ENCODE assay signal across 1 cellular context in the genomic region with DNA sequence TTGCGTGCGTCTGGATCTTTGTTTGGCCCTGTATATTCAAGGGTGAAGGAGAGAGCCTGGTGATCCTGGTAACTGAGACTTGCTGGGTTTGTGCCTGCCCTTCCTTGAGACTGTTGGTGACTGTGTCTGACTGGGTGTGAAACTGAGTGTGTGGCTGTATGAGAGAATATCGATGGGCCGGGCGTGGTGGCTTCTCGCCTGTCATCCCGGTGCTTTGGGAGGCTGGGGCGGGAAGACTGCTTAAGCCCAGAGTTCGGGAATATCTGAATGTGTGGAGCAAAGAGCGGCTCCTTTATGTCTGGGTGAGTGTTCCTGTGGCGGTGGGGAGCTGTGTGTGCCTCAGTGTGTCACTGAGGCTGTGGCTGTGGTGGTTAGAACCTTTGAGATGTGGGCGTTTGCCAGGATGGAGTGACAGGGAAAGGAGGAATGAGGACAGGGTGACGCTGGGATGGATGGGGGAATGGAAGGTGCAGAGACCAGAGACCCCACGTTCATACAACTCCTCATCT.
TF ChIP-seq lines count a peak whose summit lies in the region.

No MANE protein-coding gene starts in this region.

TF ChIP-seq in HepG2, 621 proteins besides CTCF, POLR2A, EP300 and RAD21 (continued from another document and continues in another):
- TF ChIP-seq MED8 (CRISPR knock-in tag; IDR thresholded peaks at IDR 0.05; ENCODE audit: insufficient replicate concordance) (no peak), ADNP (CRISPR knock-in tag; IDR thresholded peaks at IDR 0.05) (no peak), ZNF264 (CRISPR knock-in tag; IDR thresholded peaks at IDR 0.05) (no peak), NFKBIZ (CRISPR knock-in tag; IDR thresholded peaks at IDR 0.05) (no peak), MXI1 (IDR thresholded peaks at IDR 0.05; ENCODE audit: borderline replicate concordance, low read depth, low read length) (no peak), MTF2 (CRISPR knock-in tag; IDR thresholded peaks at IDR 0.05; ENCODE audit: borderline replicate concordance) (0 out of 2 replicates have a peak, but pooled peaks have one; percentile 2), IKZF4 (CRISPR knock-in tag; IDR thresholded peaks at IDR 0.05; ENCODE audit: borderline replicate concordance, low read depth, not compliant biosample characterization) (no peak), ZNF331 (CRISPR knock-in tag; IDR thresholded peaks at IDR 0.05) (no peak), ZBTB3 (CRISPR knock-in tag; IDR thresholded peaks at IDR 0.05; ENCODE audit: borderline replicate concordance, low read depth) (no peak; the same call in 1 of the 2 replicates), BRCA1 (CRISPR knock-in tag; IDR thresholded peaks at IDR 0.05) (no peak), ARNTL (CRISPR knock-in tag; IDR thresholded peaks at IDR 0.05) (0 out of 2 replicates have a peak, but pooled peaks have one; percentile 32), SYNCRIP (IDR thresholded peaks at IDR 0.05; ENCODE audit: insufficient read depth, low read depth, low read length) (no peak), XRCC5 (optimal IDR thresholded peaks at IDR 0.05; ENCODE audit: low read length) (peak; percentile 1), JUN (CRISPR knock-in tag; IDR thresholded peaks at IDR 0.05) (0 out of 2 replicates have a peak, but pooled peaks have one; percentile 28), ZNF644 (CRISPR knock-in tag; IDR thresholded peaks at IDR 0.05; ENCODE audit: low read depth) (no peak), NR2F1 (CRISPR knock-in tag; IDR thresholded peaks at IDR 0.05) (no peak), SIN3A (IDR thresholded peaks at IDR 0.05; ENCODE audit: borderline replicate concordance, low read depth, low read length) (no peak; the same call in 1 of the 2 replicates), CBX2 (IDR thresholded peaks at IDR 0.05; ENCODE audit: low read depth, low read length) (no peak), CBX2 (CRISPR knock-in tag; IDR thresholded peaks at IDR 0.05; ENCODE audit: low read depth) (no peak), ZNF292 (CRISPR knock-in tag; IDR thresholded peaks at IDR 0.05; ENCODE audit: borderline replicate concordance, low read depth) (no peak), NRL (CRISPR knock-in tag; IDR thresholded peaks at IDR 0.05; ENCODE audit: borderline replicate concordance) (peak; percentile 70; the same call in 1 of the 2 replicates), ZNF460 (CRISPR knock-in tag; IDR thresholded peaks at IDR 0.05; ENCODE audit: borderline replicate concordance) (no peak), SP4 (CRISPR knock-in tag; IDR thresholded peaks at IDR 0.05) (no peak), SIN3B (IDR thresholded peaks at IDR 0.05; ENCODE audit: low read length) (no peak), THAP11 (CRISPR knock-in tag; IDR thresholded peaks at IDR 0.05) (no peak), YY1 (IDR thresholded peaks at IDR 0.05; ENCODE audit: insufficient read depth, insufficient replicate concordance, low read depth, low read length) (no peak), SKI (IDR thresholded peaks at IDR 0.05; ENCODE audit: partially characterized antibody) (no peak), TAF1 (CRISPR knock-in tag; IDR thresholded peaks at IDR 0.05) (0 out of 2 replicates have a peak, but pooled peaks have one; percentile 18), ZNF788 (CRISPR knock-in tag; IDR thresholded peaks at IDR 0.05; ENCODE audit: borderline replicate concordance) (no peak; the same call in 1 of the 2 replicates), TBX3 (IDR thresholded peaks at IDR 0.05; ENCODE audit: borderline replicate concordance) (no peak), PHF21A (CRISPR knock-in tag; IDR thresholded peaks at IDR 0.05) (0 out of 2 replicates have a peak, but pooled peaks have one; percentile 22)
- TF ChIP-seq, protein P1, sequence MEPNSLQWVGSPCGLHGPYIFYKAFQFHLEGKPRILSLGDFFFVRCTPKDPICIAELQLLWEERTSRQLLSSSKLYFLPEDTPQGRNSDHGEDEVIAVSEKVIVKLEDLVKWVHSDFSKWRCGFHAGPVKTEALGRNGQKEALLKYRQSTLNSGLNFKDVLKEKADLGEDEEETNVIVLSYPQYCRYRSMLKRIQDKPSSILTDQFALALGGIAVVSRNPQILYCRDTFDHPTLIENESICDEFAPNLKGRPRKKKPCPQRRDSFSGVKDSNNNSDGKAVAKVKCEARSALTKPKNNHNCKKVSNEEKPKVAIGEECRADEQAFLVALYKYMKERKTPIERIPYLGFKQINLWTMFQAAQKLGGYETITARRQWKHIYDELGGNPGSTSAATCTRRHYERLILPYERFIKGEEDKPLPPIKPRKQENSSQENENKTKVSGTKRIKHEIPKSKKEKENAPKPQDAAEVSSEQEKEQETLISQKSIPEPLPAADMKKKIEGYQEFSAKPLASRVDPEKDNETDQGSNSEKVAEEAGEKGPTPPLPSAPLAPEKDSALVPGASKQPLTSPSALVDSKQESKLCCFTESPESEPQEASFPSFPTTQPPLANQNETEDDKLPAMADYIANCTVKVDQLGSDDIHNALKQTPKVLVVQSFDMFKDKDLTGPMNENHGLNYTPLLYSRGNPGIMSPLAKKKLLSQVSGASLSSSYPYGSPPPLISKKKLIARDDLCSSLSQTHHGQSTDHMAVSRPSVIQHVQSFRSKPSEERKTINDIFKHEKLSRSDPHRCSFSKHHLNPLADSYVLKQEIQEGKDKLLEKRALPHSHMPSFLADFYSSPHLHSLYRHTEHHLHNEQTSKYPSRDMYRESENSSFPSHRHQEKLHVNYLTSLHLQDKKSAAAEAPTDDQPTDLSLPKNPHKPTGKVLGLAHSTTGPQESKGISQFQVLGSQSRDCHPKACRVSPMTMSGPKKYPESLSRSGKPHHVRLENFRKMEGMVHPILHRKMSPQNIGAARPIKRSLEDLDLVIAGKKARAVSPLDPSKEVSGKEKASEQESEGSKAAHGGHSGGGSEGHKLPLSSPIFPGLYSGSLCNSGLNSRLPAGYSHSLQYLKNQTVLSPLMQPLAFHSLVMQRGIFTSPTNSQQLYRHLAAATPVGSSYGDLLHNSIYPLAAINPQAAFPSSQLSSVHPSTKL (CRISPR knock-in tag; IDR thresholded peaks at IDR 0.05): no peak
- TF ChIP-seq, protein P2, sequence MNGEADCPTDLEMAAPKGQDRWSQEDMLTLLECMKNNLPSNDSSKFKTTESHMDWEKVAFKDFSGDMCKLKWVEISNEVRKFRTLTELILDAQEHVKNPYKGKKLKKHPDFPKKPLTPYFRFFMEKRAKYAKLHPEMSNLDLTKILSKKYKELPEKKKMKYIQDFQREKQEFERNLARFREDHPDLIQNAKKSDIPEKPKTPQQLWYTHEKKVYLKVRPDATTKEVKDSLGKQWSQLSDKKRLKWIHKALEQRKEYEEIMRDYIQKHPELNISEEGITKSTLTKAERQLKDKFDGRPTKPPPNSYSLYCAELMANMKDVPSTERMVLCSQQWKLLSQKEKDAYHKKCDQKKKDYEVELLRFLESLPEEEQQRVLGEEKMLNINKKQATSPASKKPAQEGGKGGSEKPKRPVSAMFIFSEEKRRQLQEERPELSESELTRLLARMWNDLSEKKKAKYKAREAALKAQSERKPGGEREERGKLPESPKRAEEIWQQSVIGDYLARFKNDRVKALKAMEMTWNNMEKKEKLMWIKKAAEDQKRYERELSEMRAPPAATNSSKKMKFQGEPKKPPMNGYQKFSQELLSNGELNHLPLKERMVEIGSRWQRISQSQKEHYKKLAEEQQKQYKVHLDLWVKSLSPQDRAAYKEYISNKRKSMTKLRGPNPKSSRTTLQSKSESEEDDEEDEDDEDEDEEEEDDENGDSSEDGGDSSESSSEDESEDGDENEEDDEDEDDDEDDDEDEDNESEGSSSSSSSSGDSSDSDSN (CRISPR knock-in tag; IDR thresholded peaks at IDR 0.05): 0 out of 2 replicates have a peak, but pooled peaks have one; percentile 34
- TF ChIP-seq, protein P3, sequence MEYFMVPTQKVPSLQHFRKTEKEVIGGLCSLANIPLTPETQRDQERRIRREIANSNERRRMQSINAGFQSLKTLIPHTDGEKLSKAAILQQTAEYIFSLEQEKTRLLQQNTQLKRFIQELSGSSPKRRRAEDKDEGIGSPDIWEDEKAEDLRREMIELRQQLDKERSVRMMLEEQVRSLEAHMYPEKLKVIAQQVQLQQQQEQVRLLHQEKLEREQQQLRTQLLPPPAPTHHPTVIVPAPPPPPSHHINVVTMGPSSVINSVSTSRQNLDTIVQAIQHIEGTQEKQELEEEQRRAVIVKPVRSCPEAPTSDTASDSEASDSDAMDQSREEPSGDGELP (IDR thresholded peaks at IDR 0.05; ENCODE audit: borderline replicate concordance, low read depth): no peak
- TF ChIP-seq, protein P4, sequence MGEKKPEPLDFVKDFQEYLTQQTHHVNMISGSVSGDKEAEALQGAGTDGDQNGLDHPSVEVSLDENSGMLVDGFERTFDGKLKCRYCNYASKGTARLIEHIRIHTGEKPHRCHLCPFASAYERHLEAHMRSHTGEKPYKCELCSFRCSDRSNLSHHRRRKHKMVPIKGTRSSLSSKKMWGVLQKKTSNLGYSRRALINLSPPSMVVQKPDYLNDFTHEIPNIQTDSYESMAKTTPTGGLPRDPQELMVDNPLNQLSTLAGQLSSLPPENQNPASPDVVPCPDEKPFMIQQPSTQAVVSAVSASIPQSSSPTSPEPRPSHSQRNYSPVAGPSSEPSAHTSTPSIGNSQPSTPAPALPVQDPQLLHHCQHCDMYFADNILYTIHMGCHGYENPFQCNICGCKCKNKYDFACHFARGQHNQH (CRISPR knock-in tag; IDR thresholded peaks at IDR 0.05): peak; percentile 5; the same call in 1 of the 2 replicates
- TF ChIP-seq, protein P5, sequence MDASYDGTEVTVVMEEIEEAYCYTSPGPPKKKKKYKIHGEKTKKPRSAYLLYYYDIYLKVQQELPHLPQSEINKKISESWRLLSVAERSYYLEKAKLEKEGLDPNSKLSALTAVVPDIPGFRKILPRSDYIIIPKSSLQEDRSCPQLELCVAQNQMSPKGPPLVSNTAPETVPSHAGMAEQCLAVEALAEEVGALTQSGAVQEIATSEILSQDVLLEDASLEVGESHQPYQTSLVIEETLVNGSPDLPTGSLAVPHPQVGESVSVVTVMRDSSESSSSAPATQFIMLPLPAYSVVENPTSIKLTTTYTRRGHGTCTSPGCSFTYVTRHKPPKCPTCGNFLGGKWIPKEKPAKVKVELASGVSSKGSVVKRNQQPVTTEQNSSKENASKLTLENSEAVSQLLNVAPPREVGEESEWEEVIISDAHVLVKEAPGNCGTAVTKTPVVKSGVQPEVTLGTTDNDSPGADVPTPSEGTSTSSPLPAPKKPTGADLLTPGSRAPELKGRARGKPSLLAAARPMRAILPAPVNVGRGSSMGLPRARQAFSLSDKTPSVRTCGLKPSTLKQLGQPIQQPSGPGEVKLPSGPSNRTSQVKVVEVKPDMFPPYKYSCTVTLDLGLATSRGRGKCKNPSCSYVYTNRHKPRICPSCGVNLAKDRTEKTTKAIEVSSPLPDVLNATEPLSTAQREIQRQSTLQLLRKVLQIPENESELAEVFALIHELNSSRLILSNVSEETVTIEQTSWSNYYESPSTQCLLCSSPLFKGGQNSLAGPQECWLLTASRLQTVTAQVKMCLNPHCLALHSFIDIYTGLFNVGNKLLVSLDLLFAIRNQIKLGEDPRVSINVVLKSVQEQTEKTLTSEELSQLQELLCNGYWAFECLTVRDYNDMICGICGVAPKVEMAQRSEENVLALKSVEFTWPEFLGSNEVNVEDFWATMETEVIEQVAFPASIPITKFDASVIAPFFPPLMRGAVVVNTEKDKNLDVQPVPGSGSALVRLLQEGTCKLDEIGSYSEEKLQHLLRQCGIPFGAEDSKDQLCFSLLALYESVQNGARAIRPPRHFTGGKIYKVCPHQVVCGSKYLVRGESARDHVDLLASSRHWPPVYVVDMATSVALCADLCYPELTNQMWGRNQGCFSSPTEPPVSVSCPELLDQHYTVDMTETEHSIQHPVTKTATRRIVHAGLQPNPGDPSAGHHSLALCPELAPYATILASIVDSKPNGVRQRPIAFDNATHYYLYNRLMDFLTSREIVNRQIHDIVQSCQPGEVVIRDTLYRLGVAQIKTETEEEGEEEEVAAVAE (CRISPR knock-in tag; IDR thresholded peaks at IDR 0.05; ENCODE audit: borderline replicate concordance): no peak
- TF ChIP-seq, protein P6, sequence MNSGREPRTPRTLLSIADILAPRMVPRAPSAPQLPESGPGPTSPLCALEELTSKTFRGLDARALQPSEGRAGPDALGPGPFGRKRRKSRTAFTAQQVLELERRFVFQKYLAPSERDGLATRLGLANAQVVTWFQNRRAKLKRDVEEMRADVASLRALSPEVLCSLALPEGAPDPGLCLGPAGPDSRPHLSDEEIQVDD (CRISPR knock-in tag; IDR thresholded peaks at IDR 0.05; ENCODE audit: borderline replicate concordance): no peak
- TF ChIP-seq, protein P7, sequence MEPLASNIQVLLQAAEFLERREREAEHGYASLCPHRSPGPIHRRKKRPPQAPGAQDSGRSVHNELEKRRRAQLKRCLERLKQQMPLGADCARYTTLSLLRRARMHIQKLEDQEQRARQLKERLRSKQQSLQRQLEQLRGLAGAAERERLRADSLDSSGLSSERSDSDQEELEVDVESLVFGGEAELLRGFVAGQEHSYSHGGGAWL (CRISPR knock-in tag; IDR thresholded peaks at IDR 0.05): no peak
- TF ChIP-seq, protein P8, sequence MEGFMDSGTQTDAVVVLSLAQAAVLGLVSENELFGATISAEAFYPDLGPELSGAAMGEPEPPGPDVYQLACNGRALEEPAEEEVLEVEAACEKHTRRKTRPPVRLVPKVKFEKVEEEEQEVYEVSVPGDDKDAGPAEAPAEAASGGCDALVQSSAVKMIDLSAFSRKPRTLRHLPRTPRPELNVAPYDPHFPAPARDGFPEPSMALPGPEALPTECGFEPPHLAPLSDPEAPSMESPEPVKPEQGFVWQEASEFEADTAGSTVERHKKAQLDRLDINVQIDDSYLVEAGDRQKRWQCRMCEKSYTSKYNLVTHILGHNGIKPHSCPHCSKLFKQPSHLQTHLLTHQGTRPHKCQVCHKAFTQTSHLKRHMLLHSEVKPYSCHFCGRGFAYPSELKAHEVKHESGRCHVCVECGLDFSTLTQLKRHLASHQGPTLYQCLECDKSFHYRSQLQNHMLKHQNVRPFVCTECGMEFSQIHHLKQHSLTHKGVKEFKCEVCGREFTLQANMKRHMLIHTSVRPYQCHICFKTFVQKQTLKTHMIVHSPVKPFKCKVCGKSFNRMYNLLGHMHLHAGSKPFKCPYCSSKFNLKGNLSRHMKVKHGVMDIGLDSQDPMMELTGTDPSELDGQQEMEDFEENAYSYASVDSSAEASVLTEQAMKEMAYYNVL (CRISPR knock-in tag; IDR thresholded peaks at IDR 0.05; ENCODE audit: borderline replicate concordance): no peak
- TF ChIP-seq, protein P9, sequence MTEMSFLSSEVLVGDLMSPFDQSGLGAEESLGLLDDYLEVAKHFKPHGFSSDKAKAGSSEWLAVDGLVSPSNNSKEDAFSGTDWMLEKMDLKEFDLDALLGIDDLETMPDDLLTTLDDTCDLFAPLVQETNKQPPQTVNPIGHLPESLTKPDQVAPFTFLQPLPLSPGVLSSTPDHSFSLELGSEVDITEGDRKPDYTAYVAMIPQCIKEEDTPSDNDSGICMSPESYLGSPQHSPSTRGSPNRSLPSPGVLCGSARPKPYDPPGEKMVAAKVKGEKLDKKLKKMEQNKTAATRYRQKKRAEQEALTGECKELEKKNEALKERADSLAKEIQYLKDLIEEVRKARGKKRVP (CRISPR knock-in tag; IDR thresholded peaks at IDR 0.05): 0 out of 4 replicates have a peak, but pooled peaks of 1 of the 2 experiments have one; percentile 31
- TF ChIP-seq, protein P10, sequence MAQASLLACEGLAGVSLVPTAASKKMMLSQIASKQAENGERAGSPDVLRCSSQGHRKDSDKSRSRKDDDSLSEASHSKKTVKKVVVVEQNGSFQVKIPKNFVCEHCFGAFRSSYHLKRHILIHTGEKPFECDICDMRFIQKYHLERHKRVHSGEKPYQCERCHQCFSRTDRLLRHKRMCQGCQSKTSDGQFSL (CRISPR knock-in tag; IDR thresholded peaks at IDR 0.05): no peak
